Comparison of ENCODE assay signal across 1 cellular context in the genomic region with DNA sequence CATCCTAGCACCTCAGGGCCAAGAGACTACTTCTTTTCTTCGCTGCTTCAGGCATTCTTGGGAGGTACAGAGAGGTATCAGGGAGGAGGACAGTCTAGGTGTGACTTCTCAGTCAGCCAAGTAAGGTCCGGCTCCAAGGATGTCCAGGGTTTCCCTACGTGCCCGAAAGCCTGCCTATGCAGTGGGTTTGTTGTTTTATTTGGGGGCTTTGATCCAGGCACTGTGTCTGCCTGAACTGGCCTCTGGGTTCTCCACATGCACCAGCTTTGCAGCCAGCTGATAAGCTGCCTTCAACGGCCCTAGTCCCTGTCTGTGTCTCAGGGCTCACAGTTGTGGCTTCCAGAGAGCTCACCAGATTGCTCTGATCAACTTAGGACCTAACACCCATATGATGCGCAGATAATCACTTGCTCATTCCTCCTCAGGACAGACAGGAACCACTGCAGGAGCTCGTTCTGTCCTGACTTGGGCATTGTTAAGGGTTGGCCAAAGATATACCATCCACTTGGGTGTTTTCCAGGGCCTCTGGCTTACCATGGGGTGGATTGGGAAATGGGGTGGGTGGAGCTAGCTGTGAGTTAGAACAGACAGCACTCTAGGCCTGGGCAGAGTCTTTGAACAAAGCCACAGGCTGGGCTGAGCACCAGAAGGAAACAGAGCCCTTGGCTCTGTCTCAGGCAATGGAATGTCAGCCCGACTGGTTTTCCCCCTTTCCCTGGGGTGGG.
TF ChIP-seq lines count a peak whose summit lies in the region.

No MANE protein-coding gene starts in this region.

TF ChIP-seq in GM23338, 12 proteins besides CTCF, POLR2A, EP300 and RAD21 (continued from another document):
- TF ChIP-seq, protein P1, sequence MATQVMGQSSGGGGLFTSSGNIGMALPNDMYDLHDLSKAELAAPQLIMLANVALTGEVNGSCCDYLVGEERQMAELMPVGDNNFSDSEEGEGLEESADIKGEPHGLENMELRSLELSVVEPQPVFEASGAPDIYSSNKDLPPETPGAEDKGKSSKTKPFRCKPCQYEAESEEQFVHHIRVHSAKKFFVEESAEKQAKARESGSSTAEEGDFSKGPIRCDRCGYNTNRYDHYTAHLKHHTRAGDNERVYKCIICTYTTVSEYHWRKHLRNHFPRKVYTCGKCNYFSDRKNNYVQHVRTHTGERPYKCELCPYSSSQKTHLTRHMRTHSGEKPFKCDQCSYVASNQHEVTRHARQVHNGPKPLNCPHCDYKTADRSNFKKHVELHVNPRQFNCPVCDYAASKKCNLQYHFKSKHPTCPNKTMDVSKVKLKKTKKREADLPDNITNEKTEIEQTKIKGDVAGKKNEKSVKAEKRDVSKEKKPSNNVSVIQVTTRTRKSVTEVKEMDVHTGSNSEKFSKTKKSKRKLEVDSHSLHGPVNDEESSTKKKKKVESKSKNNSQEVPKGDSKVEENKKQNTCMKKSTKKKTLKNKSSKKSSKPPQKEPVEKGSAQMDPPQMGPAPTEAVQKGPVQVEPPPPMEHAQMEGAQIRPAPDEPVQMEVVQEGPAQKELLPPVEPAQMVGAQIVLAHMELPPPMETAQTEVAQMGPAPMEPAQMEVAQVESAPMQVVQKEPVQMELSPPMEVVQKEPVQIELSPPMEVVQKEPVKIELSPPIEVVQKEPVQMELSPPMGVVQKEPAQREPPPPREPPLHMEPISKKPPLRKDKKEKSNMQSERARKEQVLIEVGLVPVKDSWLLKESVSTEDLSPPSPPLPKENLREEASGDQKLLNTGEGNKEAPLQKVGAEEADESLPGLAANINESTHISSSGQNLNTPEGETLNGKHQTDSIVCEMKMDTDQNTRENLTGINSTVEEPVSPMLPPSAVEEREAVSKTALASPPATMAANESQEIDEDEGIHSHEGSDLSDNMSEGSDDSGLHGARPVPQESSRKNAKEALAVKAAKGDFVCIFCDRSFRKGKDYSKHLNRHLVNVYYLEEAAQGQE (IDR thresholded peaks at IDR 0.05; ENCODE audit: unreplicated experiment), result no peak
- TF ChIP-seq EZH2 (IDR thresholded peaks at IDR 0.05; ENCODE audit: low read depth, unreplicated experiment), result no peak
- no peak for TF ChIP-seq ZNF114 (CRISPR knock-in tag; IDR thresholded peaks at IDR 0.05)
- no peak for TF ChIP-seq ZNF331 (CRISPR knock-in tag; IDR thresholded peaks at IDR 0.05; ENCODE audit: low read depth)
- TF ChIP-seq, protein P2, sequence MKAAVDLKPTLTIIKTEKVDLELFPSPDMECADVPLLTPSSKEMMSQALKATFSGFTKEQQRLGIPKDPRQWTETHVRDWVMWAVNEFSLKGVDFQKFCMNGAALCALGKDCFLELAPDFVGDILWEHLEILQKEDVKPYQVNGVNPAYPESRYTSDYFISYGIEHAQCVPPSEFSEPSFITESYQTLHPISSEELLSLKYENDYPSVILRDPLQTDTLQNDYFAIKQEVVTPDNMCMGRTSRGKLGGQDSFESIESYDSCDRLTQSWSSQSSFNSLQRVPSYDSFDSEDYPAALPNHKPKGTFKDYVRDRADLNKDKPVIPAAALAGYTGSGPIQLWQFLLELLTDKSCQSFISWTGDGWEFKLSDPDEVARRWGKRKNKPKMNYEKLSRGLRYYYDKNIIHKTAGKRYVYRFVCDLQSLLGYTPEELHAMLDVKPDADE (IDR thresholded peaks at IDR 0.05), result no peak
- no peak for TF ChIP-seq NANOG (IDR thresholded peaks at IDR 0.05; ENCODE audit: borderline replicate concordance)
- no peak for TF ChIP-seq STAT1 (IDR thresholded peaks at IDR 0.05; ENCODE audit: unreplicated experiment)
- TF ChIP-seq JUNB (IDR thresholded peaks at IDR 0.05; ENCODE audit: unreplicated experiment), result no peak
TF ChIP-seq in GM23338: peak in this region for 0.
